ENCODE assay signal across 8 cellular contexts in the genomic region with DNA sequence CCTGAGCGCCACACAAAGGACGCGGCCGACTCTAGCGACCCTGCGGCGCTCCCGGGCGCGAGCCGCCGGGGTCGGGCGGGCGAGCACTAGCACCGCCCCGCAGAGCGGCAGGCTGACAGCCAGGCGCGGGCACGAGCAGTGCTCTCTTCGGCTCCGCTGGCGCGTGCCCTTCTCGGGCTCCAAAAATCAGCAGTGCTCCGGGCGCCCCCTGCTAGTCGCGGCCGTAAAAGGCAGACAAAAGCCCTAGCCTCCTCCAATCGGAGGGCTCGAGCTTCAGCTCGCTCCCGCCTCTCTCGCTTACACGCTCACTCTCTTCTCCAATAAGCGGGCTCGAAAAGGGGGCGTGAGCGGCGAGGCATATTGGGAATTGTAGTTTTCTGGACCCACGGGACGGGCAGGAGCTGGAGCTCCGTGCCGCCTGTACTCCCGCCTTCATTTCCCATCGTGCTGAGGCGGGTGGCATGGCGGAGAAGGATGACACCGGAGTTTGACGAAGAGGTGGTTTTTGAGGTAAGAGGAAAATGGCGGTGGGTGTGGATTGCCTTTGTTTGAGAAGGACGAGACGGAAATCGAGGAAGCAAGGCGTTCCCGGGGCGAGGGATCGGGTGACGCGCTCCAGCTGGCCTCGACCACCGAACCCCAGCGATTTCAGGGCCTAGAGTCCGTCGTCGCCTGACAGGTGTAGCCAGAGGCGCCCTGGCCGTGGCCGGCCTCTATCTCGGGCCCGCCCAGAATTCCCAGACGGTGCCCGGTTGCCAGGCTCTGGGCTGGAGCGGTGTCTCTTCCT. TPM values are rescaled to one million over a fixed set of nuclear protein-coding genes. Genes with fewer than 3 reads are reported as not detected.
A peak's percentile ranks its signal among the peaks of the same experiment; 100 is the strongest.
DNase-seq lines count a peak whose midpoint lies in the region; ATAC-seq, FAIRE-seq and TF ChIP-seq lines count a peak whose summit lies in the region.

A gene (minus strand): TSS at position 91 of the 787 bp plus-strand sequence. CDS start 227 bp downstream, outside the sequence.
A gene with protein sequence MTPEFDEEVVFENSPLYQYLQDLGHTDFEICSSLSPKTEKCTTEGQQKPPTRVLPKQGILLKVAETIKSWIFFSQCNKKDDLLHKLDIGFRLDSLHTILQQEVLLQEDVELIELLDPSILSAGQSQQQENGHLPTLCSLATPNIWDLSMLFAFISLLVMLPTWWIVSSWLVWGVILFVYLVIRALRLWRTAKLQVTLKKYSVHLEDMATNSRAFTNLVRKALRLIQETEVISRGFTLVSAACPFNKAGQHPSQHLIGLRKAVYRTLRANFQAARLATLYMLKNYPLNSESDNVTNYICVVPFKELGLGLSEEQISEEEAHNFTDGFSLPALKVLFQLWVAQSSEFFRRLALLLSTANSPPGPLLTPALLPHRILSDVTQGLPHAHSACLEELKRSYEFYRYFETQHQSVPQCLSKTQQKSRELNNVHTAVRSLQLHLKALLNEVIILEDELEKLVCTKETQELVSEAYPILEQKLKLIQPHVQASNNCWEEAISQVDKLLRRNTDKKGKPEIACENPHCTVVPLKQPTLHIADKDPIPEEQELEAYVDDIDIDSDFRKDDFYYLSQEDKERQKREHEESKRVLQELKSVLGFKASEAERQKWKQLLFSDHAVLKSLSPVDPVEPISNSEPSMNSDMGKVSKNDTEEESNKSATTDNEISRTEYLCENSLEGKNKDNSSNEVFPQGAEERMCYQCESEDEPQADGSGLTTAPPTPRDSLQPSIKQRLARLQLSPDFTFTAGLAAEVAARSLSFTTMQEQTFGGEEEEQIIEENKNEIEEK (plus strand): TSS at position 431 of the 787 bp plus-strand sequence. CDS start 44 bp downstream, at position 475.

- FAIRE-seq in astrocyte (lab: Jason Lieb, UNC), result peak; percentile 55

- peak within 1 kb of the TSS; percentile 91 for H3K4me2 ChIP-seq in astrocyte (ENCODE audit: low read length)

- peak within 1 kb of the TSS; percentile 99 for H3K4me3 ChIP-seq in astrocyte (ENCODE audit: insufficient read depth, low read depth, low read length)
- H3K4me3 ChIP-seq in right cardiac atrium (ENCODE audit: low read length), result peak within 1 kb of the TSS; percentile 87
- peak within 1 kb of the TSS; percentile 92 to 96 for H3K4me3 ChIP-seq in uterus

- H3K9me3 ChIP-seq in astrocyte (ENCODE audit: insufficient read depth, low read depth, low read length), result no peaks in the 10 kb centered on the region
- no peaks in the 10 kb centered on the region for H3K9me3 ChIP-seq in right cardiac atrium (ENCODE audit: control insufficient read depth, low read length)
- H3K9me3 ChIP-seq in uterus, result no peaks in the 10 kb centered on the region

- H3K4me1 ChIP-seq in astrocyte (ENCODE audit: insufficient read depth, low read length), result peaks cover 9% of the 10 kb centered on the region
- H3K4me1 ChIP-seq in right cardiac atrium (ENCODE audit: control insufficient read depth, insufficient read depth, low read length), result no peaks in the 10 kb centered on the region
- H3K4me1 ChIP-seq in uterus, result no peaks in the 10 kb centered on the region

- H3K27me3 ChIP-seq in astrocyte (ENCODE audit: insufficient read depth, low read length) (no peaks in the 10 kb centered on the region), right cardiac atrium (ENCODE audit: control insufficient read depth, insufficient read depth) (no peaks in the 10 kb centered on the region), uterus (no peaks in the 10 kb centered on the region)

- H3K27ac ChIP-seq in astrocyte (ENCODE audit: low read depth, low read length) (peak within 1 kb of the TSS; percentile 95), right cardiac atrium (ENCODE audit: low read length) (peak within 1 kb of the TSS; percentile 87), uterus (peak within 1 kb of the TSS; percentile 95 to 99)

- DNase-seq in NCI-H187 (lab: John Stamatoyannopoulos, UW) (peak; percentile 97 to 99), astrocyte (ENCODE audit: low read depth) (peak; percentile 98), right cardiac atrium (peak; percentile 99), pulmonary artery endothelial cell (ENCODE audit: low read depth, low spot score) (peak; percentile 97), uterus (peak; percentile 99)
- peak; percentile 99 for DNase-seq in T-helper 2 cell treated with Interferon-gamma antibody and Interleukin-4, amounts not matched to agents 5 μg/mL and 100 μg/mL, for 36 hours (ENCODE audit: low spot score)

- peak; percentile 40 for TF ChIP-seq CTCF in astrocyte (IDR thresholded peaks at IDR 0.05; ENCODE audit: insufficient read depth, low read depth, low read length)
- peak; percentile 41 to 75 (median 67) for TF ChIP-seq CTCF in uterus (IDR thresholded peaks at IDR 0.05)

- H3K27ac Mint-ChIP-seq in T-helper 2 cell treated with Interferon-gamma antibody and Interleukin-4, amounts not matched to agents 5 μg/mL and 100 μg/mL, for 36 hours, result peak within 1 kb of the TSS; percentile 100
- peak within 1 kb of the TSS; percentile 93 for H3K27ac Mint-ChIP-seq in astrocyte (ENCODE audit: unreplicated experiment)

- intact Hi-C loops in right cardiac atrium (cut with DNase I) (loop anchor here (5.0 to 10.0 kb wide), 4 partner anchors 53 to 260 kb away; no protein-coding TSS in a partner anchor), uterus (cut with DNase I; ENCODE audit: low total_unique reads) (no loop called here)

- H4K20me1 ChIP-seq in astrocyte (ENCODE audit: insufficient read depth, low read length), result peaks cover 31% of the 10 kb centered on the region

- H3K4me3 Mint-ChIP-seq in T-helper 2 cell treated with Interferon-gamma antibody and Interleukin-4, amounts not matched to agents 5 μg/mL and 100 μg/mL, for 36 hours, result peak within 1 kb of the TSS; percentile 97
- peak within 1 kb of the TSS; percentile 98 for H3K4me3 Mint-ChIP-seq in astrocyte (ENCODE audit: unreplicated experiment)

- H3K27me3 Mint-ChIP-seq in T-helper 2 cell treated with Interferon-gamma antibody and Interleukin-4, amounts not matched to agents 5 μg/mL and 100 μg/mL, for 36 hours (ENCODE audit: low read depth), result peaks cover 16% of the 10 kb centered on the region
- H3K27me3 Mint-ChIP-seq in astrocyte (ENCODE audit: low read depth, unreplicated experiment), result no peaks in the 10 kb centered on the region

- peak; percentile 81 for ATAC-seq in GM18499 (IDR thresholded peaks at IDR 0.05; ENCODE audit: insufficient read depth, unreplicated experiment)
- peak; percentile 94 for ATAC-seq in HG02943 (IDR thresholded peaks at IDR 0.05; ENCODE audit: low read depth, unreplicated experiment)
- ATAC-seq in right cardiac atrium, result peak; percentile 97 to 98

- no peaks in the 10 kb centered on the region for H3K36me3 ChIP-seq in astrocyte (ENCODE audit: insufficient read depth, low read length)
- H3K36me3 ChIP-seq in uterus, result no peaks in the 10 kb centered on the region

- H3K4me1 Mint-ChIP-seq in T-helper 2 cell treated with Interferon-gamma antibody and Interleukin-4, amounts not matched to agents 5 μg/mL and 100 μg/mL, for 36 hours (ENCODE audit: low read depth), result peaks cover 31% of the 10 kb centered on the region
- H3K4me1 Mint-ChIP-seq in astrocyte (ENCODE audit: low read depth, unreplicated experiment), result peaks cover 9% of the 10 kb centered on the region

- H3K9me3 Mint-ChIP-seq in T-helper 2 cell treated with Interferon-gamma antibody and Interleukin-4, amounts not matched to agents 5 μg/mL and 100 μg/mL, for 36 hours, result no peaks in the 10 kb centered on the region
- H3K9me3 Mint-ChIP-seq in astrocyte (ENCODE audit: unreplicated experiment), result no peaks in the 10 kb centered on the region

- TF ChIP-seq POLR2A in uterus (IDR thresholded peaks at IDR 0.05), result peak; percentile 73 to 87

- peak within 1 kb of the TSS; percentile 94 for H3K9ac ChIP-seq in astrocyte (ENCODE audit: low read length)

- H3K79me2 ChIP-seq in astrocyte (ENCODE audit: insufficient read depth, low read length), result peaks cover 94% of the 10 kb centered on the region

- WGBS in right cardiac atrium, result under 1% methylated on average over 76 of the region's 76 CpGs

- H2AFZ ChIP-seq in astrocyte (ENCODE audit: low read depth, low read length), result peak within 1 kb of the TSS; percentile 94

- peaks cover 11% of the 10 kb centered on the region for H3K36me3 Mint-ChIP-seq in T-helper 2 cell treated with Interferon-gamma antibody and Interleukin-4, amounts not matched to agents 5 μg/mL and 100 μg/mL, for 36 hours (ENCODE audit: low read depth)
- H3K36me3 Mint-ChIP-seq in astrocyte (ENCODE audit: low read depth, unreplicated experiment), result no peaks in the 10 kb centered on the region

RNA-seq across cellular contexts. Expression of the first gene that starts in this region (rescaled TPM):
- total RNA-seq in astrocyte, result 25.3 and 26.5 TPM in 2 replicates
- total RNA-seq in right cardiac atrium, result 10 to 100 TPM; 18.9 to 23.8 (median 20.8) TPM
- polyA plus RNA-seq in right cardiac atrium, result 2.9 TPM
- total RNA-seq in pulmonary artery endothelial cell, result 15.0 and 17.2 TPM in 2 replicates
- total RNA-seq in uterus, result 10 to 100 TPM in 3 of 4 donors, 1 to 10 TPM in 1; 7.6 to 25.3 (median 15.1) TPM

RNA-seq across cellular contexts. Expression of the second gene that starts in this region (rescaled TPM):
- total RNA-seq in astrocyte (106 and 107 TPM in 2 replicates), right cardiac atrium (10 to 100 TPM; 58.9 to 78.6 (median 69.9) TPM), pulmonary artery endothelial cell (83.9 and 85.0 TPM in 2 replicates), uterus (100 to 1,000 TPM in 1 of 4 donors, 10 to 100 TPM in 3; 38.9 to 172 (median 70.7) TPM)
- polyA plus RNA-seq in right cardiac atrium, result 20.8 TPM

Comparison
In these comparisons a context has a peak if more than half of its experiments do, and no peak if none do; other contexts are left out.
1. Peak in every context shown above with its lines: DNase-seq, ATAC-seq, H3K4me3 ChIP-seq and H3K27ac ChIP-seq.